In the genomic region with DNA sequence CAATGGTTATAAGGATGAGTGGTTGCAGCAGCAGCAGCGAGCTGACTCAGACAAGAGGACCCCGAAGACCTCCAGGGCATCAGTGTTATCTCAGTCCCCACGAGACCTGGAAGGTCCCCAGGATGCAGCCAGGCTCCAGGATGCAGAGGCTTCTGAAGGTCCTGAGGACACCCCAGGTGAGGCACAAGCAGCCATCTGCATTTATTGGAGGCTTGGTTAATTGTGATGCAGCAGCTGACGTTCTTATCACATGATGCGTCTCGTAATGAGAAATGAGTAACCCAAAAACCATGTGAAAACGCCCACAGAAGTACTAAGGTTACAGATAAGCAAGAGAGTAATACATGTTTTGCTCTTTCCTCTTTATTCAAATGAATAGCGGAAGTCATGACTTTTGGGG, we compare ENCODE assay signal across 10 cellular contexts. TPM values are rescaled to one million over a fixed set of nuclear protein-coding genes. Genes with fewer than 3 reads are reported as not detected.
DNase-seq lines count a peak whose midpoint lies in the region; ATAC-seq lines count a peak whose summit lies in the region.
"Had no signal": no experiment of that assay in that cellular context is flagged by ENCODE, and none has a peak within 500 bp of the region (broad histone marks: within the 10 kb centered on the region; RNA-seq: fewer than 3 reads in every experiment).

No MANE protein-coding gene starts in this region.

- ATAC-seq in GM18867 (IDR thresholded peaks at IDR 0.05; ENCODE audit: unreplicated experiment), result peak; percentile 93
- peak; percentile 43 for ATAC-seq in HG03095 (IDR thresholded peaks at IDR 0.05; ENCODE audit: unreplicated experiment)
- ATAC-seq in memory B cell (ENCODE audit: low read depth), result peak; percentile 94

- no peaks in the 10 kb centered on the region for H3K36me3 Mint-ChIP-seq in memory B cell

- H3K9me3 Mint-ChIP-seq in memory B cell, result peaks cover 4% of the 10 kb centered on the region

- H3K27me3 Mint-ChIP-seq in memory B cell, result peaks cover 4% of the 10 kb centered on the region

- H3K27ac Mint-ChIP-seq in memory B cell, result no peak overlapping the region

- DNase-seq in T1000 (lab: John Stamatoyannopoulos, UW) (peak; percentile 36), memory B cell (ENCODE audit: low spot score in 2 of 2) (peak in 1 of 2 donors; percentile 9), occipital lobe (lab: John Stamatoyannopoulos, UW) (no peak), germinal center (ENCODE audit: low spot score) (no peak)
- DNase-seq in stimulated activated CD8-positive, alpha-beta memory T cell treated with anti-CD3 and anti-CD28 coated beads, Interleukin-4, amount 100 ng/mL, for 48 hours, result no peak
- DNase-seq: dorsolateral prefrontal cortex, left cardiac atrium, NCI-H2081 had no signal

- no peak overlapping the region for H3K4me3 Mint-ChIP-seq in memory B cell

- H3K4me1 Mint-ChIP-seq in memory B cell, result peaks cover 9% of the 10 kb centered on the region

RNA-seq across cellular contexts. Expression of a gene that starts 17.4 kb away (rescaled TPM):
- 0.78 TPM for total RNA-seq in occipital lobe

RNA-seq across cellular contexts. Expression of a gene that starts 23.8 kb away (rescaled TPM):
- total RNA-seq in occipital lobe, result not detected
- total RNA-seq: left cardiac atrium had no signal

RNA-seq across cellular contexts. Expression of a gene that starts 36.3 kb away (rescaled TPM):
- 1.4 TPM for total RNA-seq in occipital lobe

Comparison
In these comparisons a context has a peak if more than half of its experiments do, and no peak if none do; other contexts are left out.
1. ATAC-seq: peak in every context shown above with its lines; median percentile 94 in memory B cell; 93 in GM18867; 43 in HG03095.